ENCODE assay signal across 24 cellular contexts in the genomic region with DNA sequence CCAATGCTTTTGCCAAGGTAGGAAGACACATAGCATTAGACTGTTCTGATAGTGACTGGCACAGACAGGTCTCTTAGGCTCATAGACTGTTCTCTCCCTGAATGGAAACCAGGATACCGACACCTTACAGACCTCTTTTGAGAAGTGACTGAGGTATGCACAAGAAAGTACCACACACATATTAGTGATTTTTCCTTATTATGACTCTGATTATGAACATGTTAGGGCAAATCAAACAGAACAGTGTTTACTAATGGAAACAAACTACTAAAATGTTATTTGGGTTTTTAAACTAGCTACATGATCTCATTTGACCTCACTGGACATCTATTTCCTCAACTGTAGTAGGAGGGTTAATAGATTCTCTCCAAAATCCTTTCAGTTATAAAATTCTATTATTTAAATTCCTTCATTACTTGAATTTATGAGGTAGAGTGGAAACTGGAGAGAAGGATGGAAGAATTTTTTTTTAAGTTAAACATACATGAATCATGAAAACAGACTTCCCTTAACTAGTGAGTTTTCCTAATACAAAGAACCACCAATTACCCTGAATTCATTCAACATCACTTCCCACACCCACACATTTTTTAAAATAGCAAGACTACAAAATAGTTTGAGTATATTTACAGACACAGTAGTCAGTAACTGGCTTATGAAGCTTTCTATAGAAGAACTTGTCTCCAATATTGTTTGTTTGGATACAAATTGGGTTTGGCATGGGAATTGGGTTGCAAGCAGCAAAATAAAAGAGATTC.
DNase-seq lines count a peak whose midpoint lies in the region; ATAC-seq, FAIRE-seq and TF ChIP-seq lines count a peak whose summit lies in the region.
"Had no signal": no experiment of that assay in that cellular context is flagged by ENCODE, and none has a peak within 500 bp of the region (broad histone marks: within the 10 kb centered on the region; RNA-seq: fewer than 3 reads in every experiment).

No MANE protein-coding gene starts in this region.

- H2BK12ac ChIP-seq in neuronal stem cell (ENCODE audit: low read length): no peak overlapping the region

- H3K27me3 Mint-ChIP-seq in Calu3 (ENCODE audit: unreplicated experiment) (no peaks in the 10 kb centered on the region), astrocyte (ENCODE audit: low read depth, unreplicated experiment) (no peaks in the 10 kb centered on the region)

- ATAC-seq in gastrocnemius medialis: no peak
- no peak for ATAC-seq in GM18517 (IDR thresholded peaks at IDR 0.05; ENCODE audit: unreplicated experiment)
- ATAC-seq in HG02588 (IDR thresholded peaks at IDR 0.05; ENCODE audit: unreplicated experiment): no peak
- ATAC-seq: esophagus mucosa, sciatic nerve had no signal

- no peak for DNase-seq in Calu3
- peak; percentile 67 for DNase-seq in astrocyte (ENCODE audit: low read depth)
- DNase-seq in keratinocyte (ENCODE audit: low read depth, low spot score): no peak
- DNase-seq in gastrocnemius medialis: no peak
- no peak for DNase-seq in mesenteric fat pad (ENCODE audit: low spot score)
- no peak for DNase-seq in neuronal stem cell (ENCODE audit: low spot score)
- DNase-seq: activated T-cell treated with anti-CD3 and anti-CD28 coated beads, Interleukin-2, amount 50 U/mL, for 48 hours; amygdala; DMS 273 treated with DMSO at 0.1 percent for 48 hours; effector CD4-positive, alpha-beta T cell; GDM1; islet precursor cell; naive B cell; NCI-H1105; NCI-H2029 treated with DMSO at 0.1 percent for 48 hours; SJCRH30 had no signal

- H3K9me3 ChIP-seq in astrocyte (ENCODE audit: insufficient read depth, low read depth, low read length) (no peaks in the 10 kb centered on the region), keratinocyte (ENCODE audit: control insufficient read depth, low read depth, low read length) (peaks cover 9% of the 10 kb centered on the region), gastrocnemius medialis (no peaks in the 10 kb centered on the region), neuronal stem cell (replicated peaks in 1 of 2; ENCODE audit: control insufficient read depth in 2 of 2, insufficient read depth in 1 of 2, low read depth in 1 of 2, low read length in 2 of 2) (peaks cover 0 to 2% of the 10 kb centered on the region in 2 donors)
- H3K9me3 ChIP-seq: SJCRH30, suprapubic skin had no signal

- TF ChIP-seq POLR2A in gastrocnemius medialis (IDR thresholded peaks at IDR 0.05): no peak

- H3K4me3 Mint-ChIP-seq in Calu3 (ENCODE audit: low read depth, unreplicated experiment): peak overlapping the region; percentile 68
- H3K4me3 Mint-ChIP-seq in astrocyte (ENCODE audit: unreplicated experiment): no peak overlapping the region
- H3K4me3 Mint-ChIP-seq: activated naive CD4-positive, alpha-beta T cell treated with anti-CD3 and anti-CD28 coated beads for 36 hours had no signal

- in situ Hi-C loops in gastrocnemius medialis (cut with MboI; ENCODE audit: low sequenced_read_pairs in 4 of 4): loop anchor here in 2 of 4 donors (25.0 kb wide), 2 partner anchors 747 to 847 kb away; partner anchors contain the start of genes SDHAF4 (in 1 of the 2) and SMAP1 (in 1 of the 2)

- H2BK5ac ChIP-seq in neuronal stem cell (ENCODE audit: low read length): no peak overlapping the region

- WGBS in neuronal stem cell (ENCODE audit: extremely low coverage in 2 of 2, insufficient read length in 2 of 2, insufficient replicate concordance in 1 of 2), 2 donors: no CpG with 5 or more reads among the region's 1 CpG

- H4K91ac ChIP-seq in neuronal stem cell (ENCODE audit: low read depth, low read length, poor library complexity): no peak overlapping the region

- H3K27me3 ChIP-seq in astrocyte (ENCODE audit: insufficient read depth, low read length) (no peaks in the 10 kb centered on the region), keratinocyte (ENCODE audit: control insufficient read depth, extremely low read depth, insufficient read depth, low read length) (no peaks in the 10 kb centered on the region), gastrocnemius medialis (no peaks in the 10 kb centered on the region), neuronal stem cell (ENCODE audit: control insufficient read depth in 3 of 3, insufficient read depth in 3 of 3, low read depth in 1 of 3, low read length in 3 of 3) (no peaks in the 10 kb centered on the region)
- H3K27me3 ChIP-seq: SJCRH30, suprapubic skin had no signal

- H3K4me1 ChIP-seq in astrocyte (ENCODE audit: insufficient read depth, low read length) (peaks cover 60% of the 10 kb centered on the region), keratinocyte (ENCODE audit: control insufficient read depth, extremely low read depth, insufficient read depth, low read length) (peaks cover 66% of the 10 kb centered on the region), gastrocnemius medialis (peaks cover 78 to 84% of the 10 kb centered on the region in 2 donors), neuronal stem cell (ENCODE audit: control insufficient read depth in 2 of 2, insufficient read depth in 1 of 2, low read depth in 1 of 2, low read length in 2 of 2) (peaks cover 7 to 13% of the 10 kb centered on the region in 2 donors)

- peaks cover 3% of the 10 kb centered on the region for H3K36me3 ChIP-seq in astrocyte (ENCODE audit: insufficient read depth, low read length)
- H3K36me3 ChIP-seq in keratinocyte (ENCODE audit: control insufficient read depth in 2 of 2, extremely low read depth in 1 of 2, insufficient read depth in 2 of 2, low read length in 2 of 2): peaks cover 12 to 23% of the 10 kb centered on the region in 2 experiments
- H3K36me3 ChIP-seq in gastrocnemius medialis: no peaks in the 10 kb centered on the region
- H3K36me3 ChIP-seq in neuronal stem cell (replicated peaks in 1 of 2; ENCODE audit: control insufficient read depth in 2 of 2, insufficient read depth in 2 of 2, low read length in 2 of 2): peaks cover 2 to 98% of the 10 kb centered on the region in 2 donors
- H3K36me3 ChIP-seq: SJCRH30, suprapubic skin had no signal

- H3K23ac ChIP-seq in neuronal stem cell (ENCODE audit: low read depth, low read length, poor library complexity): no peak overlapping the region

- H2AFZ ChIP-seq in astrocyte (ENCODE audit: low read depth, low read length) (no peak overlapping the region), keratinocyte (ENCODE audit: control insufficient read depth, low read length) (no peak overlapping the region), neuronal stem cell (ENCODE audit: low read length) (no peak overlapping the region)
- H2AFZ ChIP-seq: parathyroid adenoma had no signal

- peaks cover 64% of the 10 kb centered on the region for H3K4me1 Mint-ChIP-seq in Calu3 (ENCODE audit: low read depth, unreplicated experiment)
- peaks cover 69% of the 10 kb centered on the region for H3K4me1 Mint-ChIP-seq in astrocyte (ENCODE audit: low read depth, unreplicated experiment)

- H3K9me3 Mint-ChIP-seq in Calu3 (ENCODE audit: low read depth, unreplicated experiment) (no peaks in the 10 kb centered on the region), astrocyte (ENCODE audit: unreplicated experiment) (no peaks in the 10 kb centered on the region)
- H3K9me3 Mint-ChIP-seq: activated naive CD4-positive, alpha-beta T cell treated with anti-CD3 and anti-CD28 coated beads for 36 hours had no signal

- H2BK120ac ChIP-seq in neuronal stem cell (ENCODE audit: low read depth, low read length): no peak overlapping the region

- no peaks in the 10 kb centered on the region for H3K79me1 ChIP-seq in neuronal stem cell (ENCODE audit: low read depth, low read length)

- TF ChIP-seq CTCF in Calu3 (IDR thresholded peaks at IDR 0.05; ENCODE audit: unreplicated experiment) (no peak), astrocyte (IDR thresholded peaks at IDR 0.05; ENCODE audit: insufficient read depth, low read depth, low read length) (no peak), keratinocyte (optimal IDR thresholded peaks at IDR 0.05 in 1 of 3, IDR thresholded peaks at IDR 0.05 in 1 of 3, conservative IDR thresholded peaks at IDR 0.05 in 1 of 3; ENCODE audit: extremely low read depth in 1 of 3, insufficient read depth in 2 of 3, low read length in 3 of 3) (no peak), gastrocnemius medialis (IDR thresholded peaks at IDR 0.05 in 4 of 5, conservative IDR thresholded peaks at IDR 0.05 in 1 of 5) (no peak)

- H3K36me3 Mint-ChIP-seq in Calu3 (ENCODE audit: insufficient read depth, unreplicated experiment) (peaks cover 84% of the 10 kb centered on the region), astrocyte (ENCODE audit: low read depth, unreplicated experiment) (peaks cover 11% of the 10 kb centered on the region)

- H4K20me1 ChIP-seq in astrocyte (ENCODE audit: insufficient read depth, low read length) (no peaks in the 10 kb centered on the region), keratinocyte (ENCODE audit: control insufficient read depth, extremely low read depth, insufficient read depth, low read length) (no peaks in the 10 kb centered on the region)

- CTCF ChIA-PET in Calu3 (lab: Charles Lee): interaction anchor here (0.7 kb wide), 1 partner anchor 218 kb away, joined by 3 read pairs; no protein-coding TSS in a partner anchor

- no peaks in the 10 kb centered on the region for H3K9me1 ChIP-seq in keratinocyte (ENCODE audit: control insufficient read depth, extremely low read depth, insufficient read depth, low read length)

- H3K4me2 ChIP-seq in astrocyte (ENCODE audit: low read length): peak overlapping the region; percentile 16
- peak overlapping the region; percentile 43 for H3K4me2 ChIP-seq in keratinocyte (ENCODE audit: control insufficient read depth, extremely low read depth, insufficient read depth, low read depth, low read length)
- H3K4me2 ChIP-seq in neuronal stem cell (ENCODE audit: insufficient read depth, low read length, poor library complexity, severe bottlenecking): no peak overlapping the region

- no peak overlapping the region for H3K14ac ChIP-seq in neuronal stem cell (ENCODE audit: low read length)

- FAIRE-seq in astrocyte (lab: Jason Lieb, UNC): no peak
- FAIRE-seq in keratinocyte (lab: Jason Lieb, UNC): no peak
- FAIRE-seq: urothelium cell line had no signal

- no peak overlapping the region for H4K8ac ChIP-seq in neuronal stem cell (ENCODE audit: low read depth, low read length)

- H3K27ac Mint-ChIP-seq in Calu3 (ENCODE audit: unreplicated experiment): peak overlapping the region; percentile 96
- H3K27ac Mint-ChIP-seq in astrocyte (ENCODE audit: unreplicated experiment): peak overlapping the region; percentile 63
- H3K27ac Mint-ChIP-seq: activated naive CD4-positive, alpha-beta T cell treated with anti-CD3 and anti-CD28 coated beads for 36 hours; naive B cell had no signal

- no peak overlapping the region for H2BK15ac ChIP-seq in neuronal stem cell (ENCODE audit: low read length)

- H3K79me2 ChIP-seq in astrocyte (ENCODE audit: insufficient read depth, low read length) (peaks cover 57% of the 10 kb centered on the region), keratinocyte (ENCODE audit: control insufficient read depth, insufficient read depth, low read length) (peaks cover 36% of the 10 kb centered on the region)

- no peak overlapping the region for H2AK5ac ChIP-seq in neuronal stem cell (ENCODE audit: low read depth, low read length)

- intact Hi-C loops in Calu3 (cut with micrococcal nuclease; ENCODE audit: unreplicated experiment) (loop anchor here (10.0 kb wide), 1 partner anchor 196 kb away; no protein-coding TSS in a partner anchor), gastrocnemius medialis (cut with DNase I; ENCODE audit: low total_unique reads) (no loop called here)

- H3K27ac ChIP-seq in astrocyte (ENCODE audit: low read depth, low read length) (peak overlapping the region; percentile 32), keratinocyte (ENCODE audit: control insufficient read depth, insufficient read depth, low read length) (peak overlapping the region; percentile 86), gastrocnemius medialis (peak overlapping the region in 3 of 4 donors; percentile 6 to 87 (median 47)), neuronal stem cell (replicated peaks; ENCODE audit: low read length) (no peak overlapping the region)
- H3K27ac ChIP-seq: parathyroid adenoma, SJCRH30, suprapubic skin had no signal

- dilution Hi-C loops in keratinocyte (cut with MboI; ENCODE audit: extremely low pct_ligation_motif_present, low sequenced_read_pairs): no loop called here

- no peak overlapping the region for H3K4ac ChIP-seq in neuronal stem cell (ENCODE audit: low read length)

- H3K18ac ChIP-seq in neuronal stem cell (ENCODE audit: low read length): no peak overlapping the region

- no peak overlapping the region for H3K4me3 ChIP-seq in astrocyte (ENCODE audit: insufficient read depth, low read depth, low read length)
- peak overlapping the region in 1 of 3 experiments; percentile 23 for H3K4me3 ChIP-seq in keratinocyte (ENCODE audit: control insufficient read depth in 2 of 3, extremely low read depth in 1 of 3, insufficient read depth in 2 of 3, low read depth in 1 of 3, low read length in 3 of 3)
- H3K4me3 ChIP-seq in gastrocnemius medialis: no peak overlapping the region
- H3K4me3 ChIP-seq in neuronal stem cell (ENCODE audit: low read length in 2 of 2): no peak overlapping the region
- H3K4me3 ChIP-seq: SJCRH30, suprapubic skin had no signal

- BruUV-seq in Calu3 (replicated peaks; lab: Mats Ljungman, UMichigan): no TSS peak

- H3K9ac ChIP-seq in astrocyte (ENCODE audit: low read length): no peak overlapping the region
- peak overlapping the region; percentile 30 for H3K9ac ChIP-seq in keratinocyte (ENCODE audit: control insufficient read depth, extremely low read depth, insufficient read depth, low read length)
- no peak overlapping the region for H3K9ac ChIP-seq in neuronal stem cell (ENCODE audit: low read depth, low read length, poor library complexity)
- H3K9ac ChIP-seq: parathyroid adenoma had no signal
